ENCODE assay signal across 16 cellular contexts in the genomic region with DNA sequence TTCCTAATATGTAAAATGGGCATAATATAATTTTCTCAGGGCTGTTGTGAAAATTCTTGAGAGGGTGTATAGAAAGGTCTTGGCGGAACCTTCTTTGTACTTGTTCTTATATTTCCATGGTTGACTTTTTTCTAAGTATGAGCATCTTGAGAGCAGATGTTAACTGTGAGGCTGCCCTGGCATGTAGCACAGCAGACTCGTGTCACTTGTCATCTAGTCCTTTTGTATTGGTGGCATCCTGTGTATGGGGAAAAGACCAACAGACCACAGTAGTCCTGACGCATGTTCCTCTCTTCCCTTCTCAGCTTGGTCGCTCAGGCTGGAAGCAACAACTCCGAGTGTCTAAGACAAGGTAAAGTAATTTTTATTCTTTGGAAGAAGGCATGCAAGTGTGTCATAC.
A peak's percentile ranks its signal among the peaks of the same experiment; 100 is the strongest.
DNase-seq lines count a peak whose midpoint lies in the region; ATAC-seq and TF ChIP-seq lines count a peak whose summit lies in the region.
"Had no signal": no experiment of that assay in that cellular context is flagged by ENCODE, and none has a peak within 500 bp of the region (broad histone marks: within the 10 kb centered on the region; RNA-seq: fewer than 3 reads in every experiment).

No MANE protein-coding gene starts in this region.

- H3K4me1 Mint-ChIP-seq in activated B cell treated with CpG ODN at 0.5 μM for 24 hours (peaks cover 24% of the 10 kb centered on the region), endodermal cell (peaks cover 7% of the 10 kb centered on the region), naive B cell (peaks cover 26 to 33% (median 30%) of the 10 kb centered on the region in 3 donors), T-helper 17 cell (peaks cover 12% of the 10 kb centered on the region)
- H3K4me1 Mint-ChIP-seq: CD4-positive, CD25-positive, alpha-beta regulatory T cell had no signal

- H3K9me3 ChIP-seq in endodermal cell (ENCODE audit: control insufficient read depth, low read length): peaks cover 3% of the 10 kb centered on the region
- no peaks in the 10 kb centered on the region for H3K9me3 ChIP-seq in T-helper 17 cell (ENCODE audit: control insufficient read depth, low read length, poor library complexity, severe bottlenecking)
- H3K9me3 ChIP-seq: BLaER1, Caco-2, HAP-1 had no signal

- POLR2A ChIA-PET in activated B cell treated with CpG ODN at 0.5 μM for 24 hours (lab: Charles Lee): interaction anchor here (1.0 to 1.5 kb wide), 5 partner anchors 9 to 202 kb away, joined by 3 to 8 read pairs (median 7); partner anchors contain the start of genes EIF4G2 and ZBED5

- H3K36me3 ChIP-seq in endodermal cell (ENCODE audit: control insufficient read depth, insufficient read depth, low read length) (no peaks in the 10 kb centered on the region), H7 (replicated peaks; ENCODE audit: control insufficient read depth, insufficient read depth, low read length) (no peaks in the 10 kb centered on the region)
- H3K36me3 ChIP-seq: BLaER1, HAP-1 had no signal

- H3K27ac ChIP-seq in endodermal cell (ENCODE audit: low read depth, low read length): no peak overlapping the region
- H3K27ac ChIP-seq: BLaER1, C4-2B, GM23248 had no signal

- H3K27me3 Mint-ChIP-seq in activated B cell treated with CpG ODN at 0.5 μM for 24 hours: peaks cover 5% of the 10 kb centered on the region
- peaks cover 11% of the 10 kb centered on the region for H3K27me3 Mint-ChIP-seq in endodermal cell (ENCODE audit: insufficient read depth)
- H3K27me3 Mint-ChIP-seq in naive B cell: peaks cover 18 to 28% (median 21%) of the 10 kb centered on the region in 3 donors
- H3K27me3 Mint-ChIP-seq in T-helper 17 cell: peaks cover 46% of the 10 kb centered on the region

- CTCF ChIA-PET in activated B cell treated with CpG ODN at 0.5 μM for 24 hours (lab: Charles Lee): interaction anchor here (1.0 to 3.8 kb wide), 4 partner anchors 12 to 219 kb away, joined by 4 to 25 read pairs (median 6); no protein-coding TSS in a partner anchor

- intact Hi-C loops in activated B cell treated with CpG ODN at 0.5 μM for 24 hours (cut with micrococcal nuclease): loop anchor here (1.0 to 2.0 kb wide), 2 partner anchors 11 to 33 kb away; no protein-coding TSS in a partner anchor

- peak overlapping the region; percentile 15 for H3K4me3 Mint-ChIP-seq in activated B cell treated with CpG ODN at 0.5 μM for 24 hours
- no peak overlapping the region for H3K4me3 Mint-ChIP-seq in endodermal cell
- H3K4me3 Mint-ChIP-seq in naive B cell: peak overlapping the region in 2 of 8 donors; percentile 36 to 45
- H3K4me3 Mint-ChIP-seq in T-helper 17 cell: no peak overlapping the region
- H3K4me3 Mint-ChIP-seq: CD4-positive, CD25-positive, alpha-beta regulatory T cell; CD8-positive, alpha-beta T cell; HFFc6 had no signal

- H3K27ac Mint-ChIP-seq in activated B cell treated with CpG ODN at 0.5 μM for 24 hours: no peak overlapping the region
- no peak overlapping the region for H3K27ac Mint-ChIP-seq in endodermal cell
- H3K27ac Mint-ChIP-seq in naive B cell: no peak overlapping the region
- H3K27ac Mint-ChIP-seq in T-helper 17 cell: no peak overlapping the region
- H3K27ac Mint-ChIP-seq: CD4-positive, CD25-positive, alpha-beta regulatory T cell; CD8-positive, alpha-beta T cell; HFFc6 had no signal

- H3K9ac ChIP-seq in endodermal cell (ENCODE audit: extremely low read depth, low read length, poor library complexity, severe bottlenecking): no peak overlapping the region
- H3K9ac ChIP-seq: BLaER1, GM23248 had no signal

- WGBS in endodermal cell (ENCODE audit: insufficient coverage in 1 of 2, insufficient read length in 1 of 2), 2 experiments: 90 to 94% methylated on average over 3 to 4 of the region's 5 CpGs

- TF ChIP-seq CTCF in activated B cell treated with CpG ODN at 0.5 μM for 24 hours (IDR thresholded peaks at IDR 0.05) (no peak), endodermal cell (conservative IDR thresholded peaks at IDR 0.05) (no peak)

- DNase-seq in activated B cell treated with CpG ODN at 0.5 μM for 24 hours: no peak
- DNase-seq in endodermal cell: peak; percentile 30
- DNase-seq in naive B cell: no peak
- no peak for DNase-seq in T-helper 17 cell
- no peak for DNase-seq in glomerular visceral epithelial cell (ENCODE audit: extremely low spot score)
- DNase-seq in H7: no peak
- DNase-seq: Caco-2; CD4-positive, CD25-positive, alpha-beta regulatory T cell; CD8-positive, alpha-beta T cell; DMS153; DND-41; GM23248; HFFc6 had no signal

- H3K4me3 ChIP-seq in endodermal cell (ENCODE audit: low read length): no peak overlapping the region
- H3K4me3 ChIP-seq in H7 (ENCODE audit: insufficient read depth, low read depth, low read length): no peak overlapping the region
- H3K4me3 ChIP-seq: BLaER1, GM23248, HAP-1 had no signal

- H3K27me3 ChIP-seq in endodermal cell (ENCODE audit: control insufficient read depth, insufficient read depth, low read length, poor library complexity, severe bottlenecking): peaks cover 10% of the 10 kb centered on the region
- no peaks in the 10 kb centered on the region for H3K27me3 ChIP-seq in H7 (ENCODE audit: control insufficient read depth, insufficient read depth, low read length)
- H3K27me3 ChIP-seq: BLaER1 had no signal

- H3K36me3 Mint-ChIP-seq in activated B cell treated with CpG ODN at 0.5 μM for 24 hours (ENCODE audit: low read depth): no peaks in the 10 kb centered on the region
- H3K36me3 Mint-ChIP-seq in endodermal cell (ENCODE audit: low read depth): no peaks in the 10 kb centered on the region
- H3K36me3 Mint-ChIP-seq in naive B cell: no peaks in the 10 kb centered on the region
- H3K36me3 Mint-ChIP-seq in T-helper 17 cell (ENCODE audit: low read depth): peaks cover 11% of the 10 kb centered on the region
- H3K36me3 Mint-ChIP-seq: CD4-positive, CD25-positive, alpha-beta regulatory T cell; CD8-positive, alpha-beta T cell had no signal

- no peaks in the 10 kb centered on the region for H3K4me1 ChIP-seq in endodermal cell (ENCODE audit: control insufficient read depth, insufficient read depth, low read length)
- H3K4me1 ChIP-seq: BLaER1 had no signal

- peak; percentile 29 for ATAC-seq in activated B cell treated with CpG ODN at 0.5 μM for 24 hours (ENCODE audit: low read depth)
- peak; percentile 35 to 41 for ATAC-seq in naive B cell (ENCODE audit: low read depth in 2 of 2)
- ATAC-seq in T-helper 17 cell: no peak
- ATAC-seq: CD8-positive, alpha-beta T cell had no signal

- H3K9me3 Mint-ChIP-seq in activated B cell treated with CpG ODN at 0.5 μM for 24 hours (no peaks in the 10 kb centered on the region), endodermal cell (no peaks in the 10 kb centered on the region), naive B cell (no peaks in the 10 kb centered on the region)
- H3K9me3 Mint-ChIP-seq: CD8-positive, alpha-beta T cell; HFFc6 had no signal
